9 cellular contexts compared by ENCODE assay signal in the genomic region with DNA sequence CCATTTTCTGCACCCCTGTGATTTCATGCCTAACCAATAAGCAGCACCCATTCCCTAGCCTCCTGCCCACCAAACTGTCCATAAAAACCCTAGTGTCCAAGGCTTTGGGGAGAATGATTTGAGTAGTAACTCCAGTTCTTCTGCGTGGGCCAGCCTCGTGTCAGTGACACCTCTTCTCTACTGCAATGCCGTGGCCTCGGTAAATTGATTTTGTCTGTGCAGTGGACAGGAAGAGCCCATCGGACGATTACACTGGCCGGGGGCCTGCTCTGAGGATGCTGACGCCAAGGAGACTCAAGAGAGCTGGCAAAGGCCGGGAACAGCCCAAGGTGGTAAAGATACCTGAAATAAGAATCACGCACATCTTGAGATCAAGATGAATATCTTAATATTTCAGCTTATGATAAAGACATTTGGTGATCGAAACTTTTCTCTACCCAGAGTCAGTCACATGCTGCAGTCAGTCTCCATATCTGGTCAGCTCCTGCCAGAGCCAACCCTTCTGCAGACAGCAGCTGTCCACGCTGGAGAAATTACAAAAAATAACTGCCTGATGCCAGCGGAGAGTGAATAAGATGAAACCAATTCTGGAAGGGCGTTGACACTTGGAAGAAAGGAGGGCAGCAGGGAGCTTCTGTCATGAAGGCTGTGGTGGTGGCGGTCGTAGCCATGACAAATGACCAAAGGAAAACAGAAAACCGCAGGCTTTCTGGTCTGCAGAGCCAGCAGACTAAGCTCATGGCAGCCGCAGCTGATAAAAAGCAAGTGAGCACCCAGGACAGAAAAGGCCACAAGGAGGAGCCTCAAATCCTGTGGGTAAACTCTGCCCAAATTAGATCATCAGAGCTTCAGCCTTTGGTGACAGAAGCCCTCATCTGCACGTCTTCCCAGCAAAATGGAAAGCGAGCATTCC. TPM values are rescaled to one million over a fixed set of nuclear protein-coding genes. Genes with fewer than 3 reads are reported as not detected.
DNase-seq lines count a peak whose midpoint lies in the region; ATAC-seq, FAIRE-seq and TF ChIP-seq lines count a peak whose summit lies in the region.
"Had no signal": no experiment of that assay in that cellular context is flagged by ENCODE, and none has a peak within 500 bp of the region (broad histone marks: within the 10 kb centered on the region; RNA-seq: fewer than 3 reads in every experiment).

No MANE protein-coding gene starts in this region.

- FAIRE-seq in RCC 7860 (lab: Jason Lieb, UNC): peak; percentile 82
- FAIRE-seq: endothelial cell of umbilical vein had no signal

- peaks cover 0 to 3% of the 10 kb centered on the region in 2 donors for H3K9me3 Mint-ChIP-seq in stimulated activated naive B cell treated with anti-CD40 and anti-IgM and Interleukin-4, amounts not matched to agents 10 μg/mL and 1 μg/mL and 100 μg/mL, for 72 hours

- H3K4me3 ChIP-seq in HCT116 (replicated peaks in 1 of 2; ENCODE audit: low read depth in 1 of 2, low read length in 2 of 2) (no peak overlapping the region), fibroblast of villous mesenchyme (ENCODE audit: low read depth, low read length) (no peak overlapping the region)

- H3K36me3 Mint-ChIP-seq in stimulated activated naive B cell treated with anti-CD40 and anti-IgM and Interleukin-4, amounts not matched to agents 10 μg/mL and 1 μg/mL and 100 μg/mL, for 72 hours: no peaks in the 10 kb centered on the region

- peak; percentile 65 for ATAC-seq in HCT116
- no peak for ATAC-seq in stimulated activated naive B cell treated with anti-CD40 and anti-IgM and Interleukin-4, amounts not matched to agents 10 μg/mL and 1 μg/mL and 100 μg/mL, for 72 hours (replicated peaks)
- no peak for ATAC-seq in GM19035 (IDR thresholded peaks at IDR 0.05; ENCODE audit: unreplicated experiment)

- H3K4me3 Mint-ChIP-seq in stimulated activated naive B cell treated with anti-CD40 and anti-IgM and Interleukin-4, amounts not matched to agents 10 μg/mL and 1 μg/mL and 100 μg/mL, for 72 hours: peak overlapping the region; percentile 9 to 25

- no peaks in the 10 kb centered on the region for H4K20me1 ChIP-seq in HCT116 (ENCODE audit: insufficient read depth)

- TF ChIP-seq CTCF in HCT116 (IDR thresholded peaks at IDR 0.05 in 2 of 3, conservative IDR thresholded peaks at IDR 0.05 in 1 of 3; ENCODE audit: borderline replicate concordance in 1 of 3, insufficient read depth in 1 of 3, low read depth in 2 of 3, low read length in 2 of 3) (peak; percentile 31 to 37 (median 36); a peak in 3 of 6 replicates), fibroblast of villous mesenchyme (IDR thresholded peaks at IDR 0.05; ENCODE audit: insufficient read depth, low read depth, low read length) (peak; percentile 36)

- no peak overlapping the region for H3K9ac ChIP-seq in HCT116 (ENCODE audit: low read length)

- intact Hi-C loops in HCT116 (cut with micrococcal nuclease): loop anchor here (2.0 kb wide), 1 partner anchor 70 kb away; no protein-coding TSS in a partner anchor

- peaks cover 0 to 11% of the 10 kb centered on the region in 2 donors for H3K27me3 Mint-ChIP-seq in stimulated activated naive B cell treated with anti-CD40 and anti-IgM and Interleukin-4, amounts not matched to agents 10 μg/mL and 1 μg/mL and 100 μg/mL, for 72 hours

- no peaks in the 10 kb centered on the region for H3K9me3 ChIP-seq in HCT116 (ENCODE audit: control insufficient read depth in 1 of 2, insufficient read depth in 1 of 2, low read depth in 1 of 2, low read length in 2 of 2)

- POLR2A ChIA-PET in HCT116 (lab: Charles Lee): interaction anchor here (0.7 kb wide), 1 partner anchor 65 kb away, joined by 3 read pairs; no protein-coding TSS in a partner anchor

- H3K9me2 ChIP-seq in HCT116 (ENCODE audit: insufficient read depth): no peaks in the 10 kb centered on the region

- H3K79me2 ChIP-seq in HCT116 (ENCODE audit: insufficient read depth, low read length): no peaks in the 10 kb centered on the region

- TF ChIP-seq RAD21 in HCT116 (IDR thresholded peaks at IDR 0.05; ENCODE audit: low read depth): peak; percentile 64

- no peak overlapping the region for H3K27ac ChIP-seq in HCT116 (ENCODE audit: low read depth, low read length)

- peak; percentile 94 for DNase-seq in CMK (ENCODE audit: low read depth)
- peak; percentile 23 for DNase-seq in HCT116 (ENCODE audit: low read depth, low spot score)
- peak; percentile 86 for DNase-seq in RCC 7860 (ENCODE audit: low spot score)
- peak; percentile 39 for DNase-seq in fibroblast of villous mesenchyme (ENCODE audit: low read depth)
- DNase-seq in stimulated activated naive B cell treated with anti-CD40 and anti-IgM and Interleukin-4, amounts not matched to agents 10 μg/mL and 1 μg/mL and 100 μg/mL, for 72 hours: no peak
- no peak for DNase-seq in effector CD8-positive, alpha-beta T cell (lab: John Stamatoyannopoulos, UW)
- no peak for DNase-seq in germinal center (ENCODE audit: low spot score)

- peaks cover 60 to 87% of the 10 kb centered on the region in 2 donors for H3K4me1 Mint-ChIP-seq in stimulated activated naive B cell treated with anti-CD40 and anti-IgM and Interleukin-4, amounts not matched to agents 10 μg/mL and 1 μg/mL and 100 μg/mL, for 72 hours

- RAD21 ChIA-PET in HCT116 (lab: Charles Lee; ENCODE audit: low non-redundant PET in 1 of 2, low total read pairs in 2 of 2, uncharacterized antibody in 2 of 2, unreplicated experiment in 2 of 2): interaction anchor here in 1 of 2 experiments (0.5 to 1.0 kb wide), 3 partner anchors 70 to 355 kb away, joined by 3 to 4 read pairs (median 4); no protein-coding TSS in a partner anchor

- no peak overlapping the region for H2AFZ ChIP-seq in HCT116 (ENCODE audit: low read depth, low read length, poor library complexity, severe bottlenecking)

- H3K36me3 ChIP-seq in HCT116 (ENCODE audit: control insufficient read depth in 1 of 2, insufficient read depth in 2 of 2, low read length in 2 of 2): no peaks in the 10 kb centered on the region

- H3K4me1 ChIP-seq in HCT116 (ENCODE audit: control insufficient read depth in 1 of 2, insufficient read depth in 2 of 2, low read length in 2 of 2): peaks cover 3 to 15% of the 10 kb centered on the region in 2 experiments; a peak in 1 of 4 replicates

- no TSS peak for BruUV-seq in HCT116 (replicated peaks; lab: Mats Ljungman, UMichigan)

- CTCF ChIA-PET in HCT116 (lab: Charles Lee): interaction anchor here (1.0 to 1.3 kb wide), 3 partner anchors 15 to 70 kb away, joined by 3 to 10 read pairs (median 3); a partner anchor contains a TSS

- no peak overlapping the region for H3K4me2 ChIP-seq in HCT116 (ENCODE audit: low read length)

- H3K27me3 ChIP-seq in HCT116 (ENCODE audit: insufficient read depth, low read length): no peaks in the 10 kb centered on the region

- no peak for TF ChIP-seq POLR2A in HCT116 (IDR thresholded peaks at IDR 0.05; ENCODE audit: borderline replicate concordance, extremely low read depth, insufficient read depth, insufficient read length)

- H3K27ac Mint-ChIP-seq in stimulated activated naive B cell treated with anti-CD40 and anti-IgM and Interleukin-4, amounts not matched to agents 10 μg/mL and 1 μg/mL and 100 μg/mL, for 72 hours: peak overlapping the region; percentile 38

TF ChIP-seq in HCT116, 20 proteins besides CTCF, POLR2A, EP300 and RAD21 (continues in another document):
- no peak for TF ChIP-seq SRF (IDR thresholded peaks at IDR 0.05; ENCODE audit: low read depth)
- no peak for TF ChIP-seq ELF1 (IDR thresholded peaks at IDR 0.05; ENCODE audit: borderline replicate concordance, low read depth)
- TF ChIP-seq POLR2AphosphoS5 (IDR thresholded peaks at IDR 0.05; ENCODE audit: low read depth, low read length): no peak
- TF ChIP-seq, protein P1, sequence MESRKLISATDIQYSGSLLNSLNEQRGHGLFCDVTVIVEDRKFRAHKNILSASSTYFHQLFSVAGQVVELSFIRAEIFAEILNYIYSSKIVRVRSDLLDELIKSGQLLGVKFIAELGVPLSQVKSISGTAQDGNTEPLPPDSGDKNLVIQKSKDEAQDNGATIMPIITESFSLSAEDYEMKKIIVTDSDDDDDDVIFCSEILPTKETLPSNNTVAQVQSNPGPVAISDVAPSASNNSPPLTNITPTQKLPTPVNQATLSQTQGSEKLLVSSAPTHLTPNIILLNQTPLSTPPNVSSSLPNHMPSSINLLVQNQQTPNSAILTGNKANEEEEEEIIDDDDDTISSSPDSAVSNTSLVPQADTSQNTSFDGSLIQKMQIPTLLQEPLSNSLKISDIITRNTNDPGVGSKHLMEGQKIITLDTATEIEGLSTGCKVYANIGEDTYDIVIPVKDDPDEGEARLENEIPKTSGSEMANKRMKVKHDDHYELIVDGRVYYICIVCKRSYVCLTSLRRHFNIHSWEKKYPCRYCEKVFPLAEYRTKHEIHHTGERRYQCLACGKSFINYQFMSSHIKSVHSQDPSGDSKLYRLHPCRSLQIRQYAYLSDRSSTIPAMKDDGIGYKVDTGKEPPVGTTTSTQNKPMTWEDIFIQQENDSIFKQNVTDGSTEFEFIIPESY (IDR thresholded peaks at IDR 0.05; ENCODE audit: extremely low read depth, insufficient replicate concordance, low read length): no peak
- TF ChIP-seq EGR1 (IDR thresholded peaks at IDR 0.05; ENCODE audit: low read depth): no peak
- no peak for TF ChIP-seq ZFX (IDR thresholded peaks at IDR 0.05)
- TF ChIP-seq EZH2phosphoT487 (IDR thresholded peaks at IDR 0.05; ENCODE audit: borderline replicate concordance): no peak
- TF ChIP-seq SIN3A (IDR thresholded peaks at IDR 0.05; ENCODE audit: low read depth): no peak
- no peak for TF ChIP-seq FOSL1 (IDR thresholded peaks at IDR 0.05; ENCODE audit: low read depth)
- no peak for TF ChIP-seq SP1 (IDR thresholded peaks at IDR 0.05; ENCODE audit: low read depth)
- TF ChIP-seq CEBPB (IDR thresholded peaks at IDR 0.05; ENCODE audit: low read depth): no peak

RNA-seq across cellular contexts. Expression of a gene that starts 29.1 kb away (rescaled TPM):
- 1.5 TPM for total RNA-seq in HCT116 (2021; ENCODE audit: unreplicated experiment)
- polyA plus RNA-seq in HCT116 (2012): 0.65 and 0.87 TPM in 2 replicates
- total RNA-seq in fibroblast of villous mesenchyme: not detected in 2 replicates
- total RNA-seq: endothelial cell of umbilical vein had no signal

RNA-seq across cellular contexts. Expression of a gene that starts 46.7 kb away (rescaled TPM):
- total RNA-seq in HCT116 (2021; ENCODE audit: unreplicated experiment) (15.0 TPM), fibroblast of villous mesenchyme (0.97 and 1.7 TPM in 2 replicates)
- polyA plus RNA-seq in HCT116 (2012): 12.5 and 12.9 TPM in 2 replicates

Comparison
In these comparisons a context has a peak if more than half of its experiments do, and no peak if none do; other contexts are left out.
1. DNase-seq: peak in CMK (single experiment), HCT116 (single experiment), RCC 7860 (single experiment) and fibroblast of villous mesenchyme (single experiment); none in stimulated activated naive B cell treated with anti-CD40 and anti-IgM and Interleukin-4, amounts not matched to agents 10 μg/mL and 1 μg/mL and 100 μg/mL, for 72 hours (single experiment), effector CD8-positive, alpha-beta T cell (single experiment) and germinal center (single experiment).